ENCODE assay signal across 23 cellular contexts in the genomic region with DNA sequence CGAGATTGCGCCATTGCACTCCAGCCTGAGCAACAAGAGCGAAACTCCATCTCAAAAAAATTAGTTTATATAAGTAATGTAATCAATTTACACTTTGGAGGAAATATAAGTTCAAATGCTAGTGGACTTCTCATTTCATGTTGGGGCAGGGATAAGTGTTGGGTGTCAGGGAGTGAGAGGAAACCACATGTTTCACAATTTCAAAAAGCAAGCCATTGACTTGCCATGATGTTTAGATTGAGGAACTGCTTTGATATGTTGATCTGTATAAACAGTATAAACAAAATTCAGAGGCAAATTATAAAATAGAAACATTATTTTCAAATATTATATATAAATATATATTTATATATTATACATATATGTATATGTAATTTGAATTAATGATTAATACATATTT. TPM values are rescaled to one million over a fixed set of nuclear protein-coding genes. Genes with fewer than 3 reads are reported as not detected.
"Had no signal": no experiment of that assay in that cellular context is flagged by ENCODE, and none has a peak within 500 bp of the region (broad histone marks: within the 10 kb centered on the region; RNA-seq: fewer than 3 reads in every experiment).

No MANE protein-coding gene starts in this region.

- H3K9me3 ChIP-seq: breast epithelium, colonic mucosa, esophagus squamous epithelium, gastrocnemius medialis, neutrophil, ovary, prostate gland, tibial artery had no signal

- H3K4me1 ChIP-seq: breast epithelium, colonic mucosa, esophagus squamous epithelium, prostate gland had no signal

- H3K27ac ChIP-seq: breast epithelium, colonic mucosa, esophagus squamous epithelium, gastrocnemius medialis, neutrophil, ovary, prostate gland, tibial artery had no signal

- DNase-seq: activated CD4-positive, alpha-beta T cell treated with anti-CD3 and anti-CD28 coated beads for 4 hours; activated CD4-positive, alpha-beta T cell treated with anti-CD3 and anti-CD28 coated beads, Interleukin-2, amount 50 U/mL, for 48 hours; activated CD4-positive, CD25-positive, alpha-beta regulatory T cell; activated CD8-positive, alpha-beta memory T cell treated with anti-CD3 and anti-CD28 coated beads, Interleukin-2, amount 50 U/mL, for 48 hours; activated naive CD4-positive, alpha-beta T cell; activated T-cell treated with anti-CD3 and anti-CD28 coated beads, Interleukin-2, amount 50 U/mL, for 4 hours; colonic mucosa; endodermal cell; esophagus squamous epithelium; gastrocnemius medialis; head of caudate nucleus; hypothalamus; left cardiac atrium; ovary; stimulated activated CD4-positive, alpha-beta T cell treated with anti-CD3 and anti-CD28 coated beads, Interleukin-12 subunit alpha, Interleukin-12 subunit beta, amount 100 ng/mL, for 4 hours; stimulated activated CD4-positive, alpha-beta T cell treated with anti-CD3 and anti-CD28 coated beads, Interleukin-4, amount 100 ng/mL, for 4 hours; substantia nigra; tibial artery had no signal

- H3K36me3 ChIP-seq: breast epithelium, colonic mucosa, esophagus squamous epithelium, gastrocnemius medialis, neutrophil, ovary, prostate gland, tibial artery had no signal

- H3K4me3 ChIP-seq: breast epithelium, colonic mucosa, esophagus squamous epithelium, gastrocnemius medialis, ovary, prostate gland, tibial artery had no signal

- H3K27me3 ChIP-seq: breast epithelium, colonic mucosa, esophagus squamous epithelium, gastrocnemius medialis, ovary, tibial artery had no signal

RNA-seq across cellular contexts. Expression of gene FILIP1, which starts 42.7 kb away (rescaled TPM):
- total RNA-seq: activated CD8-positive, alpha-beta memory T cell treated with anti-CD3 and anti-CD28 coated beads for 36 hours; activated T-helper 2 cell treated with anti-CD3 and anti-CD28 coated beads, Interferon-gamma antibody, Interleukin-2, Interleukin-4, amounts not matched to agents 10 μg/mL and 5 μg/mL and 100 μg/mL, durations not matched to agents 14 hours and 24 hours and 36 hours had no signal
